ENCODE assay signal across 8 cellular contexts in the genomic region with DNA sequence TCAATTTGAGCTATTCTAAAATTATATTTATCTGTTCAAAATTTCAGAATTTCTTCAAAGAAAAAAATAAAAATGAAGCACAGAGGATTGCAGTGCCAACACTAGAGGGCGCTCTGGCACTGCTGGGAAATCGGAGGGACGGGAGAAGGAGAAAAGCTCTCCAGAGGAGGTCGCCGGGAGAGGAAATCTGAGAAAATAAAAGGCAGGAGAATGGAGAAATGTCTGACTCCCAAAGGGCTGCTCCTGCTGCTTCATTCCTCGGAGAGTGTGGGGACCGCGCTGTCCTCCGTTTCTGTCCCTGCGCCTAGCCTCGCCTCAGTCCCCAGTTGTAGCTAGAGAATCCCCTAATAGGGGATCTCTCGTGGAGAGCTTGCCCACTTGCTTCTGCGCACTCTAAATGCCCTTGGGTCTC. TPM values are rescaled to one million over a fixed set of nuclear protein-coding genes. Genes with fewer than 3 reads are reported as not detected.
DNase-seq lines count a peak whose midpoint lies in the region; ATAC-seq and TF ChIP-seq lines count a peak whose summit lies in the region.

No MANE protein-coding gene starts in this region.

- H3K9me3 ChIP-seq in Karpas-422 (ENCODE audit: low read length) (no peaks in the 10 kb centered on the region), SJSA1 (replicated peaks) (no peaks in the 10 kb centered on the region), heart left ventricle (no peaks in the 10 kb centered on the region), vagina (no peaks in the 10 kb centered on the region)

- H3K9me3 Mint-ChIP-seq in activated naive CD8-positive, alpha-beta T cell treated with anti-CD3 and anti-CD28 coated beads for 36 hours: no peaks in the 10 kb centered on the region
- no peaks in the 10 kb centered on the region for H3K9me3 Mint-ChIP-seq in progenitor cell of endocrine pancreas (ENCODE audit: low read depth)

- DNase-seq in DMS 273 treated with DMSO at 0.1 percent for 48 hours (lab: John Stamatoyannopoulos, UW): peak; percentile 49
- peak; percentile 75 for DNase-seq in Karpas-422
- DNase-seq in SJSA1 (ENCODE audit: low read depth in 1 of 2, low spot score in 2 of 2): peak; percentile 63 to 71
- peak; percentile 43 for DNase-seq in activated naive CD8-positive, alpha-beta T cell treated with anti-CD3 and anti-CD28 coated beads for 36 hours
- DNase-seq in heart left ventricle: peak; percentile 50 to 71 (median 56)
- peak; percentile 56 for DNase-seq in progenitor cell of endocrine pancreas (ENCODE audit: low spot score, unreplicated experiment)
- DNase-seq in vagina (ENCODE audit: extremely low spot score in 2 of 2): no peak
- DNase-seq in OCI-M2 (lab: John Stamatoyannopoulos, UW; ENCODE audit: unreplicated experiment): no peak

- TF ChIP-seq POLR2A in heart left ventricle (IDR thresholded peaks at IDR 0.05) (no peak), vagina (IDR thresholded peaks at IDR 0.05) (no peak)

- H3K27ac ChIP-seq in Karpas-422 (ENCODE audit: low read length) (no peak overlapping the region), SJSA1 (no peak overlapping the region), heart left ventricle (peak overlapping the region in 1 of 12 donors; percentile 33), vagina (no peak overlapping the region)

- no peak overlapping the region for H2AFZ ChIP-seq in Karpas-422 (ENCODE audit: low read length)

- peaks cover 8% of the 10 kb centered on the region for H3K4me1 Mint-ChIP-seq in activated naive CD8-positive, alpha-beta T cell treated with anti-CD3 and anti-CD28 coated beads for 36 hours
- peaks cover 25% of the 10 kb centered on the region for H3K4me1 Mint-ChIP-seq in progenitor cell of endocrine pancreas (ENCODE audit: low read depth)

- peak overlapping the region; percentile 22 for H3K4me3 Mint-ChIP-seq in activated naive CD8-positive, alpha-beta T cell treated with anti-CD3 and anti-CD28 coated beads for 36 hours
- H3K4me3 Mint-ChIP-seq in progenitor cell of endocrine pancreas (ENCODE audit: low read depth): peak overlapping the region; percentile 65

- H3K36me3 Mint-ChIP-seq in activated naive CD8-positive, alpha-beta T cell treated with anti-CD3 and anti-CD28 coated beads for 36 hours: no peaks in the 10 kb centered on the region
- H3K36me3 Mint-ChIP-seq in progenitor cell of endocrine pancreas (ENCODE audit: insufficient read depth): no peaks in the 10 kb centered on the region

- H3K36me3 ChIP-seq in Karpas-422 (ENCODE audit: insufficient read depth, low read length) (no peaks in the 10 kb centered on the region), SJSA1 (no peaks in the 10 kb centered on the region), heart left ventricle (no peaks in the 10 kb centered on the region), vagina (no peaks in the 10 kb centered on the region)

- no peaks in the 10 kb centered on the region for H4K20me1 ChIP-seq in Karpas-422 (ENCODE audit: insufficient read depth, low read depth, low read length)

- H3K27me3 Mint-ChIP-seq in activated naive CD8-positive, alpha-beta T cell treated with anti-CD3 and anti-CD28 coated beads for 36 hours: peaks cover 41% of the 10 kb centered on the region
- no peaks in the 10 kb centered on the region for H3K27me3 Mint-ChIP-seq in progenitor cell of endocrine pancreas

- H3K9me2 ChIP-seq in Karpas-422 (replicated peaks; ENCODE audit: insufficient read depth, low read length): no peaks in the 10 kb centered on the region

- no peak overlapping the region for H3K27ac Mint-ChIP-seq in activated naive CD8-positive, alpha-beta T cell treated with anti-CD3 and anti-CD28 coated beads for 36 hours
- peak overlapping the region; percentile 84 for H3K27ac Mint-ChIP-seq in progenitor cell of endocrine pancreas

- no peak overlapping the region for H3K9ac ChIP-seq in Karpas-422 (ENCODE audit: low read length)

- no peak overlapping the region for H3K4me3 ChIP-seq in Karpas-422 (ENCODE audit: low read length)
- no peak overlapping the region for H3K4me3 ChIP-seq in SJSA1
- H3K4me3 ChIP-seq in heart left ventricle: peak overlapping the region in 11 of 12 donors; percentile 7 to 53 (median 31)
- peak overlapping the region in 1 of 2 donors; percentile 30 for H3K4me3 ChIP-seq in vagina

- no peak overlapping the region for H3K4me2 ChIP-seq in Karpas-422 (ENCODE audit: low read depth, low read length, poor library complexity, severe bottlenecking)

- peak; percentile 89 to 99 (median 97) for TF ChIP-seq CTCF in heart left ventricle (IDR thresholded peaks at IDR 0.05)
- peak; percentile 100 for TF ChIP-seq CTCF in progenitor cell of endocrine pancreas (IDR thresholded peaks at IDR 0.05; ENCODE audit: unreplicated experiment)
- TF ChIP-seq CTCF in vagina (IDR thresholded peaks at IDR 0.05): peak; percentile 76 to 86 (median 86)

- intact Hi-C loops in heart left ventricle (cut with DNase I) (loop anchor here in 9 of 10 donors (1.0 to 10.0 kb wide), 7 partner anchors 87 to 1060 kb away; partner anchors contain the start of gene BHMT (in 1 of the 9)), vagina (cut with DNase I) (loop anchor here (5.0 to 10.0 kb wide), 2 partner anchors 102 to 440 kb away; no protein-coding TSS in a partner anchor)

- H3K4me1 ChIP-seq in Karpas-422 (ENCODE audit: low read length) (no peaks in the 10 kb centered on the region), SJSA1 (replicated peaks) (peaks cover 35% of the 10 kb centered on the region), heart left ventricle (peaks cover 0 to 11% (median 4%) of the 10 kb centered on the region in 12 donors), vagina (no peaks in the 10 kb centered on the region)

- peak in 3 of 4 donors; percentile 45 to 71 (median 55) for ATAC-seq in heart left ventricle

- WGBS in heart left ventricle, 4 donors: 3 to 8% (median 5%) methylated on average over 13 of the region's 13 CpGs

- H3K27me3 ChIP-seq in Karpas-422 (ENCODE audit: low read length) (no peaks in the 10 kb centered on the region), SJSA1 (replicated peaks) (no peaks in the 10 kb centered on the region), heart left ventricle (no peaks in the 10 kb centered on the region), vagina (no peaks in the 10 kb centered on the region)

- H3K79me2 ChIP-seq in Karpas-422 (ENCODE audit: low read length): no peaks in the 10 kb centered on the region

RNA-seq across cellular contexts. Expression of gene ARSB, which starts 40.0 kb away (rescaled TPM):
- 3.1 and 10.8 TPM in 2 replicates for total RNA-seq in Karpas-422 (2014; rRNA removed; shearing (Covaris generic); ENCODE audit: low replicate concordance)
- total RNA-seq in SJSA1 (2014; rRNA removed; shearing (Covaris generic)): 50.1 and 72.9 TPM in 2 replicates
- 10 to 100 TPM; 10.4 to 11.7 TPM for total RNA-seq in activated naive CD8-positive, alpha-beta T cell treated with anti-CD3 and anti-CD28 coated beads for 36 hours
- total RNA-seq in heart left ventricle (10 to 100 TPM; 11.9 to 25.8 (median 14.8) TPM), progenitor cell of endocrine pancreas (17.0 and 17.7 TPM in 2 replicates), vagina (12.3 TPM)
- polyA plus RNA-seq in heart left ventricle: 1 to 10 TPM; 2.2 to 7.8 TPM

RNA-seq across cellular contexts. Expression of gene DMGDH, which starts 44.4 kb away (rescaled TPM):
- not detected in 2 replicates for total RNA-seq in Karpas-422 (2014; rRNA removed; shearing (Covaris generic); ENCODE audit: low replicate concordance)
- 0.03 TPM in 1 of 2 replicates, not detected in the other for total RNA-seq in SJSA1 (2014; rRNA removed; shearing (Covaris generic))
- not detected for total RNA-seq in activated naive CD8-positive, alpha-beta T cell treated with anti-CD3 and anti-CD28 coated beads for 36 hours
- total RNA-seq in heart left ventricle (1 to 10 TPM; 1.3 to 3.2 (median 2.7) TPM), progenitor cell of endocrine pancreas (0.75 and 0.84 TPM in 2 replicates), vagina (4.2 TPM)
- polyA plus RNA-seq in heart left ventricle: under 1 TPM; 0.25 to 0.53 TPM

RNA-seq across cellular contexts. Expression of gene BHMT2, which starts 44.5 kb away (rescaled TPM):
- total RNA-seq in Karpas-422 (2014; rRNA removed; shearing (Covaris generic); ENCODE audit: low replicate concordance): not detected in 2 replicates
- not detected in 2 replicates for total RNA-seq in SJSA1 (2014; rRNA removed; shearing (Covaris generic))
- total RNA-seq in activated naive CD8-positive, alpha-beta T cell treated with anti-CD3 and anti-CD28 coated beads for 36 hours: not detected
- total RNA-seq in heart left ventricle (10 to 100 TPM in 2 of 9 donors, 1 to 10 TPM in 7; 3.3 to 11.3 (median 7.1) TPM), progenitor cell of endocrine pancreas (0.64 and 1.2 TPM in 2 replicates), vagina (4.2 TPM)
- 1 to 10 TPM; 1.5 to 4.7 TPM for polyA plus RNA-seq in heart left ventricle

Comparison
In these comparisons a context has a peak if more than half of its experiments do, and no peak if none do; other contexts are left out.
1. DNase-seq: peak in DMS 273 treated with DMSO at 0.1 percent for 48 hours (single experiment), Karpas-422 (single experiment), SJSA1 (2 of 2), activated naive CD8-positive, alpha-beta T cell treated with anti-CD3 and anti-CD28 coated beads for 36 hours (single experiment), heart left ventricle (5 of 5) and progenitor cell of endocrine pancreas (single experiment); none in vagina (0 of 2) and OCI-M2 (single experiment).
2. H3K4me3 ChIP-seq: peak in heart left ventricle (11 of 12); none in Karpas-422 (single experiment) and SJSA1 (single experiment).
3. Peak in every context shown above with its lines, with median percentiles within 50 percentile points of each other: CTCF ChIP-seq.